14 cellular contexts compared by ENCODE assay signal in the genomic region with DNA sequence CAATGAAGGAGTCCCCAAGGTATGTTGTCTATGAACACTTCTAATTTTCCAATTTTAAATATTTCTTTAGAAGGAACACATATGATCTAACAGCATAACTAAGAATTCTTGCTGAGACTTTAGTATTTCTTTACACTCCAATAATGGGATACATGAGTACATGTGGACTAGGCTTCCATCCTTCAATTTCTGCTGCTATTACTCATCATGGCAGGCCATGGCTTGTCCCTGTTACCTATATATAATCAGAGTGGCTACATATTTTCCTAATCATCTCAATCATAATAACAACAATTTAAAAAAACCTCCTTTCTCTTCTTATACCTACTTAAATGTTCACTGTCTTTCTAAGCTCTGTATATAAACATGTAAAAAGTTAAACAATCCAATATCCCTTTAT.
DNase-seq lines count a peak whose midpoint lies in the region; ATAC-seq and TF ChIP-seq lines count a peak whose summit lies in the region.
"Had no signal": no experiment of that assay in that cellular context is flagged by ENCODE, and none has a peak within 500 bp of the region (broad histone marks: within the 10 kb centered on the region; RNA-seq: fewer than 3 reads in every experiment).

No MANE protein-coding gene starts in this region.

- no peak overlapping the region for H3K27ac ChIP-seq in RWPE2 (ENCODE audit: poor library complexity, severe bottlenecking)

- H3K4me3 ChIP-seq in RWPE2 (ENCODE audit: severe bottlenecking) (no peak overlapping the region), epithelial cell of esophagus (ENCODE audit: low read length) (no peak overlapping the region)
- H3K4me3 ChIP-seq: HAP-1 had no signal

- H3K36me3 ChIP-seq in RWPE2 (ENCODE audit: low read depth): no peaks in the 10 kb centered on the region
- H3K36me3 ChIP-seq: HAP-1 had no signal

- no peaks in the 10 kb centered on the region for H3K9me3 ChIP-seq in RWPE2 (ENCODE audit: severe bottlenecking)
- H3K9me3 ChIP-seq: Caco-2, HAP-1 had no signal

- H3K4me1 ChIP-seq in RWPE2 (ENCODE audit: insufficient read depth, poor library complexity, severe bottlenecking): peaks cover 3% of the 10 kb centered on the region
- H3K4me1 ChIP-seq: Caco-2, HAP-1 had no signal

- TF ChIP-seq CTCF in RWPE2 (IDR thresholded peaks at IDR 0.05; ENCODE audit: poor library complexity, severe bottlenecking) (no peak), epithelial cell of esophagus (IDR thresholded peaks at IDR 0.05; ENCODE audit: insufficient read depth, low read depth, low read length, missing control alignments) (no peak)

- ATAC-seq in RWPE2 (ENCODE audit: low read depth): peak; percentile 64; the same call in 2 of the 3 replicates
- ATAC-seq: CD8-positive, alpha-beta T cell had no signal

- DNase-seq in HPDE6-E6E7 (ENCODE audit: extremely low spot score) (peak; percentile 14), RWPE2 (ENCODE audit: low spot score) (no peak), epithelial cell of esophagus (ENCODE audit: low read depth) (peak; percentile 71), NCI-H146 (lab: John Stamatoyannopoulos, UW) (no peak), A172 (ENCODE audit: low spot score) (no peak), NCI-H2107 treated with DMSO at 0.1 percent for 48 hours (lab: John Stamatoyannopoulos, UW; ENCODE audit: unreplicated experiment) (no peak)
- DNase-seq: 8988T; C1 segment of cervical spinal cord; Caco-2; CD8-positive, alpha-beta T cell; DMS153; DND-41; GOT3 had no signal

- H3K27me3 ChIP-seq in RWPE2 (ENCODE audit: insufficient read depth, poor library complexity, severe bottlenecking): peaks cover 11% of the 10 kb centered on the region

Comparison
In these comparisons a context has a peak if more than half of its experiments do, and no peak if none do; other contexts are left out.
1. DNase-seq: peak in HPDE6-E6E7 (single experiment) and epithelial cell of esophagus (single experiment); none in RWPE2 (single experiment), NCI-H146 (single experiment), A172 (single experiment) and NCI-H2107 treated with DMSO at 0.1 percent for 48 hours (single experiment).